In the genomic region with DNA sequence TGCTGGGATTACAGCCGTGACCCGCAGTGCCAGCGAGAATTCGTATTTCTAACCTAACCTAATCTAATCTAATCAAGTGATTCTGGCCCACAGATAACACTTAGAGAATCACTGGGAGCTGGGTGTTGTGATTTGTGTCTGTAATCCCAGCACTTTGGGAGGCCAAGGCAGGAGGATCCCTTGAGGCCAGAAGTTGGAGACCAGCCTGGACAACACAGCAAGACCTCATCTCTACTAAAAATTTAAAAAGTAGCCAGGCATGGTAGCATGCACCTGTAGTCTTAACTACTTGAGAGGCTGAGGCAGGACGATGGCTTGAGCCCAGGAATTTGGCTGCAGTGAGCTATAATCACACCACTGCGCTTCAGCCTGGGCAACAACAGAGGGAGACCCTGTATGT, we compare ENCODE assay signal across 22 cellular contexts.
"Had no signal": no experiment of that assay in that cellular context is flagged by ENCODE, and none has a peak within 500 bp of the region (broad histone marks: within the 10 kb centered on the region; RNA-seq: fewer than 3 reads in every experiment).

No MANE protein-coding gene starts in this region.

- ATAC-seq: stimulated activated naive CD8-positive, alpha-beta T cell treated with anti-CD3 and anti-CD28 coated beads, Interleukin-15, Interleukin-2, amounts not matched to agents 100 U/mL and 50 U/mL, for 24 hours had no signal

- DNase-seq: activated CD4-positive, alpha-beta memory T cell treated with anti-CD3 and anti-CD28 coated beads, Interleukin-2, amount 10 ng/mL, durations not matched to agents 7 days and 5 days; activated CD4-positive, alpha-beta T cell treated with anti-CD3 and anti-CD28 coated beads for 1 hour; activated naive CD4-positive, alpha-beta T cell treated with anti-CD3 and anti-CD28 coated beads for 36 hours; activated T-cell treated with anti-CD3 and anti-CD28 coated beads, Interleukin-2, amount 50 U/mL, for 1 hour; adrenal gland; cerebellar nuclear complex; cortex of kidney; effector CD4-positive, alpha-beta T cell; midbrain; spleen; stimulated activated naive CD8-positive, alpha-beta T cell treated with anti-CD3 and anti-CD28 coated beads, Interleukin-15, Interleukin-2, amounts not matched to agents 100 U/mL and 50 U/mL, for 24 hours; substantia nigra had no signal

- FAIRE-seq: astrocyte, endothelial cell of umbilical vein, islet of Langerhans had no signal

- H3K27me3 ChIP-seq: adrenal gland, breast epithelium, esophagus muscularis mucosa, hepatocyte, spleen, tibial nerve had no signal

- H3K27ac ChIP-seq: adrenal gland, breast epithelium, esophagus muscularis mucosa, hepatocyte, parathyroid adenoma, tibial nerve had no signal

- H3K79me2 ChIP-seq: hepatocyte, parathyroid adenoma had no signal

- H2AFZ ChIP-seq: hepatocyte, parathyroid adenoma had no signal

- H3K4me3 Mint-ChIP-seq: activated CD4-positive, alpha-beta memory T cell treated with anti-CD3 and anti-CD28 coated beads, Interleukin-2, amount 10 ng/mL, durations not matched to agents 7 days and 5 days; activated naive CD4-positive, alpha-beta T cell treated with anti-CD3 and anti-CD28 coated beads for 36 hours; nephron; T-helper 1 cell treated with Interleukin-12 subunit alpha and Interleukin-12 subunit beta and Interleukin-4 antibody, amounts not matched to agents 30 μg/mL and 1 μg/mL, for 36 hours had no signal

- H3K9me3 ChIP-seq: adrenal gland, breast epithelium, esophagus muscularis mucosa, spleen, tibial nerve had no signal

- H3K4me2 ChIP-seq: hepatocyte had no signal

- H3K9me3 Mint-ChIP-seq: activated CD4-positive, alpha-beta memory T cell treated with anti-CD3 and anti-CD28 coated beads, Interleukin-2, amount 10 ng/mL, durations not matched to agents 7 days and 5 days; activated naive CD4-positive, alpha-beta T cell treated with anti-CD3 and anti-CD28 coated beads for 36 hours; nephron; T-helper 1 cell treated with Interleukin-12 subunit alpha and Interleukin-12 subunit beta and Interleukin-4 antibody, amounts not matched to agents 30 μg/mL and 1 μg/mL, for 36 hours had no signal

- H3K4me1 Mint-ChIP-seq: nephron had no signal

- H3K36me3 ChIP-seq: adrenal gland, breast epithelium, esophagus muscularis mucosa, spleen, tibial nerve had no signal

- H3K9ac ChIP-seq: parathyroid adenoma had no signal

- H3K4me1 ChIP-seq: adrenal gland, breast epithelium, parathyroid adenoma, tibial nerve had no signal

- H3K4me3 ChIP-seq: adrenal gland, breast epithelium, esophagus muscularis mucosa, hepatocyte, spleen, tibial nerve had no signal

- H3K27ac Mint-ChIP-seq: activated CD4-positive, alpha-beta memory T cell treated with anti-CD3 and anti-CD28 coated beads, Interleukin-2, amount 10 ng/mL, durations not matched to agents 7 days and 5 days; activated naive CD4-positive, alpha-beta T cell treated with anti-CD3 and anti-CD28 coated beads for 36 hours; nephron; T-helper 1 cell treated with Interleukin-12 subunit alpha and Interleukin-12 subunit beta and Interleukin-4 antibody, amounts not matched to agents 30 μg/mL and 1 μg/mL, for 36 hours had no signal

- H3K27me3 Mint-ChIP-seq: activated CD4-positive, alpha-beta memory T cell treated with anti-CD3 and anti-CD28 coated beads, Interleukin-2, amount 10 ng/mL, durations not matched to agents 7 days and 5 days had no signal
